Comparison of ENCODE assay signal across 10 cellular contexts in genomic region chr2:16653799-16654198, GRCh38. TPM values are rescaled to one million over a fixed set of nuclear protein-coding genes. Genes with fewer than 3 reads are reported as not detected.
DNase-seq lines count a peak whose midpoint lies in the region; ATAC-seq and TF ChIP-seq lines count a peak whose summit lies in the region.
"Had no signal": no experiment of that assay in that cellular context is flagged by ENCODE, and none has a peak within 500 bp of the region (broad histone marks: within the 10 kb centered on the region; RNA-seq: fewer than 3 reads in every experiment).

No MANE protein-coding gene starts in this region.

- H3K36me3 ChIP-seq in subcutaneous abdominal adipose tissue (ENCODE audit: control insufficient read depth in 5 of 5, insufficient read depth in 5 of 5, low read length in 5 of 5), result peaks cover 0 to 6% (median 0%) of the 10 kb centered on the region in 5 donors

- H3K4me1 Mint-ChIP-seq in brain, result peaks cover 95% of the 10 kb centered on the region

- no peaks in the 10 kb centered on the region for H3K9me3 ChIP-seq in subcutaneous abdominal adipose tissue (ENCODE audit: control insufficient read depth in 5 of 5, low read length in 5 of 5)

- no peak for TF ChIP-seq CTCF in brain (conservative IDR thresholded peaks at IDR 0.05)

- peak overlapping the region; percentile 77 for H3K27ac ChIP-seq in subcutaneous abdominal adipose tissue (ENCODE audit: low read depth, low read length)
- H3K27ac ChIP-seq: 22Rv1 had no signal

- no peaks in the 10 kb centered on the region for H3K36me3 Mint-ChIP-seq in brain

- H3K4me1 ChIP-seq in subcutaneous abdominal adipose tissue (ENCODE audit: control insufficient read depth in 5 of 5, insufficient read depth in 5 of 5, low read length in 5 of 5), result peaks cover 13 to 95% (median 89%) of the 10 kb centered on the region in 5 donors

- no peak overlapping the region for H3K9ac ChIP-seq in subcutaneous abdominal adipose tissue (ENCODE audit: low read length in 5 of 5)

- peak; percentile 17 for DNase-seq in SIG-M5 treated with dmso at 0.1 percent for 504 hours (lab: John Stamatoyannopoulos, UW; ENCODE audit: unreplicated experiment)
- no peak for DNase-seq in SIG-M5 (lab: John Stamatoyannopoulos, UW)
- DNase-seq in HPDE6-E6E7 (ENCODE audit: extremely low spot score), result no peak
- DNase-seq in AML-193 (lab: John Stamatoyannopoulos, UW), result no peak
- no peak for DNase-seq in NCI-H128 (lab: John Stamatoyannopoulos, UW; ENCODE audit: unreplicated experiment)
- DNase-seq: activated CD4-positive, alpha-beta T cell treated with anti-CD3 and anti-CD28 coated beads, Interleukin-2, amount 50 U/mL, for 48 hours had no signal

- no peaks in the 10 kb centered on the region for H3K9me3 Mint-ChIP-seq in brain

- H3K27me3 ChIP-seq in subcutaneous abdominal adipose tissue (ENCODE audit: control insufficient read depth in 5 of 5, insufficient read depth in 4 of 5, low read length in 5 of 5), result no peaks in the 10 kb centered on the region

- H3K27ac Mint-ChIP-seq in brain, result peak overlapping the region in 4 of 5 experiments; percentile 24 to 83 (median 60)

- no peaks in the 10 kb centered on the region for H3K27me3 Mint-ChIP-seq in brain

- H3K4me3 Mint-ChIP-seq in brain, result no peak overlapping the region

- peak; percentile 28 for ATAC-seq in HG03139 (IDR thresholded peaks at IDR 0.05; ENCODE audit: unreplicated experiment)

- H3K4me3 ChIP-seq in subcutaneous abdominal adipose tissue (ENCODE audit: low read depth in 1 of 5, low read length in 5 of 5), result no peak overlapping the region

RNA-seq across cellular contexts. Expression of gene CYRIA, which starts 11.8 kb away (rescaled TPM):
- 5.7 TPM for polyA plus RNA-seq in brain (ENCODE audit: insufficient read depth, low read depth, low replicate concordance)
